ENCODE assay signal across 24 cellular contexts in genomic region chr17:48057626-48058025, GRCh38. TPM values are rescaled to one million over a fixed set of nuclear protein-coding genes. Genes with fewer than 3 reads are reported as not detected.
DNase-seq lines count a peak whose midpoint lies in the region; ATAC-seq, FAIRE-seq and TF ChIP-seq lines count a peak whose summit lies in the region.
"Had no signal": no experiment of that assay in that cellular context is flagged by ENCODE, and none has a peak within 500 bp of the region (broad histone marks: within the 10 kb centered on the region; RNA-seq: fewer than 3 reads in every experiment).

No MANE protein-coding gene starts in this region.

- peaks cover 27% of the 10 kb centered on the region for H3K4me1 ChIP-seq in astrocyte (ENCODE audit: insufficient read depth, low read length)
- peaks cover 70 to 93% (median 85%) of the 10 kb centered on the region in 3 donors for H3K4me1 ChIP-seq in skeletal muscle tissue (ENCODE audit: control insufficient read depth in 3 of 3, insufficient read depth in 3 of 3, low read length in 3 of 3)
- peaks cover 23 to 38% of the 10 kb centered on the region in 2 donors for H3K4me1 ChIP-seq in ascending aorta
- H3K4me1 ChIP-seq in colonic mucosa, result peaks cover 24% of the 10 kb centered on the region

- intact Hi-C loops in activated CD8-positive, alpha-beta T cell treated with anti-CD3 and anti-CD28 coated beads for 36 hours (cut with micrococcal nuclease), result no loop called here
- intact Hi-C loops in ascending aorta (cut with DNase I), result loop anchor here (10.0 kb wide), 1 partner anchor 1137 kb away; no protein-coding TSS in a partner anchor
- intact Hi-C loops in colonic mucosa (cut with DNase I), result no loop called here

- H3K9me3 Mint-ChIP-seq in activated CD8-positive, alpha-beta T cell treated with anti-CD3 and anti-CD28 coated beads for 36 hours, result no peaks in the 10 kb centered on the region
- no peaks in the 10 kb centered on the region for H3K9me3 Mint-ChIP-seq in activated CD8-positive, alpha-beta T cell treated with anti-CD3 and anti-CD28 coated beads, Interleukin-2, amount 10 ng/mL, durations not matched to agents 7 days and 5 days (ENCODE audit: insufficient read depth)
- no peaks in the 10 kb centered on the region for H3K9me3 Mint-ChIP-seq in IgD-negative memory B cell
- no peaks in the 10 kb centered on the region for H3K9me3 Mint-ChIP-seq in astrocyte (ENCODE audit: unreplicated experiment)
- H3K9me3 Mint-ChIP-seq: HFFc6 had no signal

- H4K20me1 ChIP-seq in astrocyte (ENCODE audit: insufficient read depth, low read length), result peaks cover 86% of the 10 kb centered on the region

- FAIRE-seq in astrocyte (lab: Jason Lieb, UNC), result no peak
- FAIRE-seq: frontal cortex, RCC 7860 had no signal

- POLR2A ChIA-PET in activated CD8-positive, alpha-beta T cell treated with anti-CD3 and anti-CD28 coated beads for 36 hours (lab: Charles Lee), result interaction anchor here (2.3 to 8.4 kb wide), 2 partner anchors 10 to 12 kb away, joined by 9 to 82 read pairs; partner anchors contain the start of gene NFE2L1
- POLR2A ChIA-PET in activated CD8-positive, alpha-beta T cell treated with anti-CD3 and anti-CD28 coated beads, Interleukin-2, amount 10 ng/mL, durations not matched to agents 7 days and 5 days (lab: Charles Lee), result interaction anchor here (1.0 to 1.3 kb wide), 3 partner anchors 9 to 11 kb away, joined by 3 to 4 read pairs (median 4); no protein-coding TSS in a partner anchor

- no peak overlapping the region for H2AFZ ChIP-seq in astrocyte (ENCODE audit: low read depth, low read length)

- TF ChIP-seq CTCF in activated CD8-positive, alpha-beta T cell treated with anti-CD3 and anti-CD28 coated beads for 36 hours (IDR thresholded peaks at IDR 0.05), result no peak
- TF ChIP-seq CTCF in astrocyte (IDR thresholded peaks at IDR 0.05; ENCODE audit: insufficient read depth, low read depth, low read length) (no peak), ascending aorta (IDR thresholded peaks at IDR 0.05) (no peak), colonic mucosa (IDR thresholded peaks at IDR 0.05) (no peak)

- H3K4me2 ChIP-seq in astrocyte (ENCODE audit: low read length), result no peak overlapping the region

- DNase-seq in activated CD8-positive, alpha-beta T cell treated with anti-CD3 and anti-CD28 coated beads for 36 hours, result no peak
- DNase-seq in activated CD8-positive, alpha-beta T cell treated with anti-CD3 and anti-CD28 coated beads, Interleukin-2, amount 10 ng/mL, durations not matched to agents 7 days and 5 days, result no peak
- DNase-seq in astrocyte (ENCODE audit: low read depth) (no peak), ascending aorta (ENCODE audit: low spot score in 2 of 2) (no peak), DMS79 treated with DMSO at 0.1 percent for 48 hours (lab: John Stamatoyannopoulos, UW) (no peak), colonic mucosa (no peak)
- DNase-seq: activated CD4-positive, CD25-positive, alpha-beta regulatory T cell; activated CD8-positive, alpha-beta memory T cell treated with anti-CD3 and anti-CD28 coated beads, Interleukin-2, amount 10 ng/mL, durations not matched to agents 7 days and 5 days; aorta; central memory CD4-positive, alpha-beta T cell; HFFc6; islet precursor cell; MV-4-11; NCI-H2171; NCI-H524; stimulated activated CD4-positive, alpha-beta T cell treated with anti-CD3 and anti-CD28 coated beads, Interleukin-4, amount 100 ng/mL, for 4 hours; upper lobe of left lung had no signal

- no peaks in the 10 kb centered on the region for H3K9me3 ChIP-seq in astrocyte (ENCODE audit: insufficient read depth, low read depth, low read length)
- H3K9me3 ChIP-seq in skeletal muscle tissue (ENCODE audit: control insufficient read depth in 3 of 3, low read length in 3 of 3), result no peaks in the 10 kb centered on the region
- H3K9me3 ChIP-seq in ascending aorta, result no peaks in the 10 kb centered on the region
- no peaks in the 10 kb centered on the region for H3K9me3 ChIP-seq in colonic mucosa
- H3K9me3 ChIP-seq: BLaER1 treated with 17β-estradiol and CSF1 and Interleukin-3, amounts not matched to agents 10 nM and 100 nM; esophagus muscularis mucosa; neutrophil; upper lobe of left lung had no signal

- no peak overlapping the region for H3K9ac ChIP-seq in astrocyte (ENCODE audit: low read length)
- peak overlapping the region in 2 of 3 donors; percentile 15 to 82 for H3K9ac ChIP-seq in skeletal muscle tissue (ENCODE audit: low read depth in 1 of 3, low read length in 3 of 3)
- H3K9ac ChIP-seq in colonic mucosa (ENCODE audit: low read depth in 2 of 2, low read length in 2 of 2), result no peak overlapping the region

- H3K4me1 Mint-ChIP-seq in activated CD8-positive, alpha-beta T cell treated with anti-CD3 and anti-CD28 coated beads for 36 hours (ENCODE audit: low read depth), result peaks cover 45% of the 10 kb centered on the region
- H3K4me1 Mint-ChIP-seq in activated CD8-positive, alpha-beta T cell treated with anti-CD3 and anti-CD28 coated beads, Interleukin-2, amount 10 ng/mL, durations not matched to agents 7 days and 5 days (ENCODE audit: low read depth), result peaks cover 32% of the 10 kb centered on the region
- peaks cover 19 to 30% (median 26%) of the 10 kb centered on the region in 3 donors for H3K4me1 Mint-ChIP-seq in IgD-negative memory B cell
- peaks cover 47% of the 10 kb centered on the region for H3K4me1 Mint-ChIP-seq in astrocyte (ENCODE audit: low read depth, unreplicated experiment)

- CTCF ChIA-PET in activated CD8-positive, alpha-beta T cell treated with anti-CD3 and anti-CD28 coated beads for 36 hours (lab: Charles Lee), result interaction anchor here (1.1 to 16.7 kb wide), 7 partner anchors 8 to 560 kb away, joined by 3 to 186 read pairs (median 10); partner anchors contain the start of genes CDK5RAP3 and NFE2L1
- CTCF ChIA-PET in activated CD8-positive, alpha-beta T cell treated with anti-CD3 and anti-CD28 coated beads, Interleukin-2, amount 10 ng/mL, durations not matched to agents 7 days and 5 days (lab: Charles Lee), result interaction anchor here (0.9 to 3.1 kb wide), 6 partner anchors 10 to 40 kb away, joined by 3 to 9 read pairs (median 5); no protein-coding TSS in a partner anchor

- H3K4me3 Mint-ChIP-seq in activated CD8-positive, alpha-beta T cell treated with anti-CD3 and anti-CD28 coated beads for 36 hours, result no peak overlapping the region
- no peak overlapping the region for H3K4me3 Mint-ChIP-seq in activated CD8-positive, alpha-beta T cell treated with anti-CD3 and anti-CD28 coated beads, Interleukin-2, amount 10 ng/mL, durations not matched to agents 7 days and 5 days
- H3K4me3 Mint-ChIP-seq in IgD-negative memory B cell, result no peak overlapping the region
- H3K4me3 Mint-ChIP-seq in astrocyte (ENCODE audit: unreplicated experiment), result peak overlapping the region; percentile 50
- H3K4me3 Mint-ChIP-seq: activated CD8-positive, alpha-beta memory T cell treated with anti-CD3 and anti-CD28 coated beads, Interleukin-2, amount 10 ng/mL, durations not matched to agents 7 days and 5 days; HFFc6 had no signal

- H3K79me2 ChIP-seq in astrocyte (ENCODE audit: insufficient read depth, low read length), result peaks cover 73% of the 10 kb centered on the region

- H3K27ac ChIP-seq in astrocyte (ENCODE audit: low read depth, low read length) (no peak overlapping the region), skeletal muscle tissue (ENCODE audit: low read depth, low read length) (no peak overlapping the region), ascending aorta (no peak overlapping the region), colonic mucosa (no peak overlapping the region)
- H3K27ac ChIP-seq: neutrophil, upper lobe of left lung had no signal

- H3K27ac Mint-ChIP-seq in activated CD8-positive, alpha-beta T cell treated with anti-CD3 and anti-CD28 coated beads for 36 hours, result peak overlapping the region; percentile 99
- no peak overlapping the region for H3K27ac Mint-ChIP-seq in activated CD8-positive, alpha-beta T cell treated with anti-CD3 and anti-CD28 coated beads, Interleukin-2, amount 10 ng/mL, durations not matched to agents 7 days and 5 days
- H3K27ac Mint-ChIP-seq in IgD-negative memory B cell (peak overlapping the region in 2 of 3 donors; percentile 13 to 56), astrocyte (ENCODE audit: unreplicated experiment) (peak overlapping the region; percentile 100)

- no peak for ATAC-seq in activated CD8-positive, alpha-beta T cell treated with anti-CD3 and anti-CD28 coated beads for 36 hours
- ATAC-seq in activated CD8-positive, alpha-beta T cell treated with anti-CD3 and anti-CD28 coated beads, Interleukin-2, amount 10 ng/mL, durations not matched to agents 7 days and 5 days, result no peak
- ATAC-seq: activated CD8-positive, alpha-beta memory T cell treated with anti-CD3 and anti-CD28 coated beads, Interleukin-2, amount 10 ng/mL, durations not matched to agents 7 days and 5 days had no signal

- no peaks in the 10 kb centered on the region for H3K27me3 Mint-ChIP-seq in activated CD8-positive, alpha-beta T cell treated with anti-CD3 and anti-CD28 coated beads for 36 hours
- no peaks in the 10 kb centered on the region for H3K27me3 Mint-ChIP-seq in activated CD8-positive, alpha-beta T cell treated with anti-CD3 and anti-CD28 coated beads, Interleukin-2, amount 10 ng/mL, durations not matched to agents 7 days and 5 days (ENCODE audit: low read depth)
- H3K27me3 Mint-ChIP-seq in IgD-negative memory B cell, result no peaks in the 10 kb centered on the region
- no peaks in the 10 kb centered on the region for H3K27me3 Mint-ChIP-seq in astrocyte (ENCODE audit: low read depth, unreplicated experiment)
- H3K27me3 Mint-ChIP-seq: activated CD8-positive, alpha-beta memory T cell treated with anti-CD3 and anti-CD28 coated beads, Interleukin-2, amount 10 ng/mL, durations not matched to agents 7 days and 5 days had no signal

- H3K27me3 ChIP-seq in astrocyte (ENCODE audit: insufficient read depth, low read length) (no peaks in the 10 kb centered on the region), skeletal muscle tissue (ENCODE audit: control insufficient read depth in 3 of 3, insufficient read depth in 3 of 3, low read length in 3 of 3) (no peaks in the 10 kb centered on the region), ascending aorta (no peaks in the 10 kb centered on the region), colonic mucosa (no peaks in the 10 kb centered on the region)
- H3K27me3 ChIP-seq: BLaER1 treated with 17β-estradiol and CSF1 and Interleukin-3, amounts not matched to agents 10 nM and 100 nM; esophagus muscularis mucosa; neutrophil; upper lobe of left lung had no signal

- H3K36me3 Mint-ChIP-seq in activated CD8-positive, alpha-beta T cell treated with anti-CD3 and anti-CD28 coated beads for 36 hours (ENCODE audit: low read depth), result peaks cover 67% of the 10 kb centered on the region
- H3K36me3 Mint-ChIP-seq in activated CD8-positive, alpha-beta T cell treated with anti-CD3 and anti-CD28 coated beads, Interleukin-2, amount 10 ng/mL, durations not matched to agents 7 days and 5 days (ENCODE audit: low read depth), result peaks cover 81% of the 10 kb centered on the region
- H3K36me3 Mint-ChIP-seq in IgD-negative memory B cell (no peaks in the 10 kb centered on the region), astrocyte (ENCODE audit: low read depth, unreplicated experiment) (peaks cover 60% of the 10 kb centered on the region)

- H3K4me3 ChIP-seq in astrocyte (ENCODE audit: insufficient read depth, low read depth, low read length) (no peak overlapping the region), skeletal muscle tissue (ENCODE audit: low read length in 3 of 3) (no peak overlapping the region), ascending aorta (no peak overlapping the region), colonic mucosa (no peak overlapping the region)
- H3K4me3 ChIP-seq: BLaER1 treated with 17β-estradiol and CSF1 and Interleukin-3, amounts not matched to agents 10 nM and 100 nM; esophagus muscularis mucosa; upper lobe of left lung had no signal

- H3K36me3 ChIP-seq in astrocyte (ENCODE audit: insufficient read depth, low read length) (peaks cover 37% of the 10 kb centered on the region), skeletal muscle tissue (ENCODE audit: control insufficient read depth in 3 of 3, insufficient read depth in 3 of 3, low read length in 3 of 3) (peaks cover 60 to 76% (median 76%) of the 10 kb centered on the region in 3 donors), ascending aorta (peaks cover 57 to 77% of the 10 kb centered on the region in 2 donors), colonic mucosa (peaks cover 3% of the 10 kb centered on the region)

RNA-seq across cellular contexts. Expression of gene NFE2L1, which starts 9.5 kb away (rescaled TPM):
- total RNA-seq in activated CD8-positive, alpha-beta T cell treated with anti-CD3 and anti-CD28 coated beads for 36 hours, result 10 to 100 TPM; 88.3 to 90.3 TPM
- 10 to 100 TPM; 44.1 to 50.7 TPM for total RNA-seq in activated CD8-positive, alpha-beta T cell treated with anti-CD3 and anti-CD28 coated beads, Interleukin-2, amount 10 ng/mL, durations not matched to agents 7 days and 5 days
- polyA plus RNA-seq in IgD-negative memory B cell, result 20.5 TPM
- total RNA-seq in astrocyte (344 and 348 TPM in 2 replicates), skeletal muscle tissue (93.4 TPM), ascending aorta (114 TPM), colonic mucosa (100 to 1,000 TPM; 158 to 264 TPM)

RNA-seq across cellular contexts. Expression of gene COPZ2, which starts 20.0 kb away (rescaled TPM):
- 1 to 10 TPM; 4.3 to 4.6 TPM for total RNA-seq in activated CD8-positive, alpha-beta T cell treated with anti-CD3 and anti-CD28 coated beads for 36 hours
- total RNA-seq in activated CD8-positive, alpha-beta T cell treated with anti-CD3 and anti-CD28 coated beads, Interleukin-2, amount 10 ng/mL, durations not matched to agents 7 days and 5 days, result 1 to 10 TPM; 5.1 to 5.5 TPM
- 1.7 TPM for polyA plus RNA-seq in IgD-negative memory B cell
- total RNA-seq in astrocyte (25.1 and 38.3 TPM in 2 replicates), skeletal muscle tissue (39.7 TPM), ascending aorta (155 TPM), colonic mucosa (1 to 10 TPM; 4.3 to 9.9 TPM)

RNA-seq across cellular contexts. Expression of gene CBX1, which starts 43.7 kb away (rescaled TPM):
- total RNA-seq in activated CD8-positive, alpha-beta T cell treated with anti-CD3 and anti-CD28 coated beads for 36 hours, result 10 to 100 TPM; 52.3 to 53.0 TPM
- 10 to 100 TPM; 68.2 to 70.3 TPM for total RNA-seq in activated CD8-positive, alpha-beta T cell treated with anti-CD3 and anti-CD28 coated beads, Interleukin-2, amount 10 ng/mL, durations not matched to agents 7 days and 5 days
- polyA plus RNA-seq in IgD-negative memory B cell, result 19.8 TPM
- 62.8 and 69.3 TPM in 2 replicates for total RNA-seq in astrocyte
- 39.1 TPM for total RNA-seq in skeletal muscle tissue
- 20.2 TPM for total RNA-seq in ascending aorta
- total RNA-seq in colonic mucosa, result 10 to 100 TPM; 32.3 to 53.0 TPM

RNA-seq across cellular contexts. Expression of gene SNX11, which starts 49.9 kb away (rescaled TPM):
- 10 to 100 TPM; 27.2 to 29.5 TPM for total RNA-seq in activated CD8-positive, alpha-beta T cell treated with anti-CD3 and anti-CD28 coated beads for 36 hours
- 10 to 100 TPM; 33.3 to 34.2 TPM for total RNA-seq in activated CD8-positive, alpha-beta T cell treated with anti-CD3 and anti-CD28 coated beads, Interleukin-2, amount 10 ng/mL, durations not matched to agents 7 days and 5 days
- 33.3 TPM for polyA plus RNA-seq in IgD-negative memory B cell
- total RNA-seq in astrocyte (30.4 and 33.3 TPM in 2 replicates), skeletal muscle tissue (7.3 TPM), ascending aorta (6.6 TPM), colonic mucosa (10 to 100 TPM; 18.7 to 24.4 TPM)

Comparison
In these comparisons a context has a peak if more than half of its experiments do, and no peak if none do; other contexts are left out.
1. H3K9ac ChIP-seq: peak in skeletal muscle tissue (2 of 3); none in astrocyte (single experiment) and colonic mucosa (0 of 2).